14 cellular contexts compared by ENCODE assay signal in the genomic region with DNA sequence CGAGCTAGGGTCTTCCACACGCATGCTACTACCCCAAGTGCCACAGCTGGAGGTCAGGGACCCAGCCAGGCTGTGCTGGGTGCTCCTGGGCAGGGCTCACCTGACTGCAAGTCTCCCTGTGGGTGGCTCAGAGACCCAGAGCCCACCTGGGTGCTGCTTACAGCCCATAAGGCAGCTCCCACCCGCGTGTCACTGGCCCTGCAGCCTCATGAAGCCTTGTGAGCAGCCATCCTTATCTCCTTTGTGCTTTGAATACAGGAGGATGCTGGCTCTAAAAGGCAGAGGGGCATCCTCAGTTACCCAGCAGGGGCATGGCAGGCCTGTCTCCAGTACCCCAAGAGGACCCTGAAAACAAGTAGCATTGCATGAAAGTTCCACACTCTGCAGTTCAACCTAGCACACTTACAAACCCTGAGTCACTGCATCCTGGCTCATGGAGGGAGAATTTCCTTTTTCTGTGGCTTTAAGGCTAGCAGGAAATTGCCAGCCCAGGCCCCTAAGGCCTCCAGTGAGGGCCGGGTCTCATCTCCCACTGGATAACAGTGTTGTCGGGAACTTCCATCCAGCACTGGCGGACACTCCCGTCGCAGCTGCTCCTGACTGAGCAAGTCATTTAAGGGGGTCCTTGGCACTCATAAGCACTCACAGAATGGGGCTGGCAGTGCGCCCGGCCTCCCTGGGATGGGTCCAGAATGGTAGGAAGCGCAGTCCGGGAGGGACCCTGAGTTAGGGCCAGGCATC.
A peak's percentile ranks its signal among the peaks of the same experiment; 100 is the strongest.
DNase-seq lines count a peak whose midpoint lies in the region; ATAC-seq, FAIRE-seq and TF ChIP-seq lines count a peak whose summit lies in the region.
"Had no signal": no experiment of that assay in that cellular context is flagged by ENCODE, and none has a peak within 500 bp of the region (broad histone marks: within the 10 kb centered on the region; RNA-seq: fewer than 3 reads in every experiment).

No MANE protein-coding gene starts in this region.

- peak overlapping the region; percentile 47 for H3K9ac ChIP-seq in OCI-LY1 (ENCODE audit: low read length)
- H3K9ac ChIP-seq: KMS-11 had no signal

- peaks cover 8% of the 10 kb centered on the region; the same call in 1 of the 2 replicates for H3K79me2 ChIP-seq in OCI-LY1 (ENCODE audit: insufficient read depth, low read length)

- H3K4me3 ChIP-seq in OCI-LY1 (ENCODE audit: low read depth, low read length, poor library complexity, severe bottlenecking) (no peak overlapping the region), fibroblast of mammary gland (ENCODE audit: control insufficient read depth, low read depth, low read length) (no peak overlapping the region)
- H3K4me3 ChIP-seq: thoracic aorta had no signal

- peaks cover 63% of the 10 kb centered on the region for H3K4me1 ChIP-seq in OCI-LY1 (ENCODE audit: insufficient read depth, low read length, severe bottlenecking)

- no peak for ATAC-seq in GM19023 (IDR thresholded peaks at IDR 0.05; ENCODE audit: unreplicated experiment)

- no peak overlapping the region for H2AFZ ChIP-seq in OCI-LY1 (ENCODE audit: low read length)

- peak; percentile 71 for FAIRE-seq in GM12892 (lab: Jason Lieb, UNC)
- FAIRE-seq: frontal cortex had no signal

- peak overlapping the region; percentile 39 for H3K4me2 ChIP-seq in OCI-LY1 (ENCODE audit: low read length)
- H3K4me2 ChIP-seq: KMS-11 had no signal

- no peaks in the 10 kb centered on the region for H3K27me3 ChIP-seq in OCI-LY1 (ENCODE audit: insufficient read depth, low read length)

- no peak for TF ChIP-seq POLR2A in GM12892 (IDR thresholded peaks at IDR 0.05; ENCODE audit: low read depth, low read length)

- H4K20me1 ChIP-seq in OCI-LY1 (ENCODE audit: insufficient read depth, low read length) = no peaks in the 10 kb centered on the region

- no peaks in the 10 kb centered on the region for H3K9me3 ChIP-seq in OCI-LY1 (ENCODE audit: low read length)
- H3K9me3 ChIP-seq: thoracic aorta had no signal

- H3K9me2 ChIP-seq in OCI-LY1 (ENCODE audit: low read depth, low read length) = no peaks in the 10 kb centered on the region

- H3K27ac ChIP-seq in OCI-LY1 (ENCODE audit: low read depth, low read length, poor library complexity, severe bottlenecking) = peak overlapping the region; percentile 100
- H3K27ac ChIP-seq: KMS-11, thoracic aorta had no signal

- DNase-seq in GM12892 (ENCODE audit: insufficient read length) (no peak), fibroblast of mammary gland (ENCODE audit: low read depth) (peak; percentile 36), lung microvascular endothelial cell (ENCODE audit: low read depth in 2 of 2) (peak; percentile 86 to 89), SW480 (ENCODE audit: low spot score) (no peak)
- DNase-seq in activated naive CD8-positive, alpha-beta T cell treated with anti-CD3 and anti-CD28 coated beads for 36 hours = no peak
- DNase-seq in stimulated activated CD4-positive, alpha-beta T cell treated with anti-CD3 and anti-CD28 coated beads, Interleukin-4, amount 100 ng/mL, for 24 hours = no peak
- DNase-seq: activated naive CD4-positive, alpha-beta T cell; cortex of kidney had no signal

- H3F3A ChIP-seq in OCI-LY1 (ENCODE audit: insufficient read depth, low read length) = no peaks in the 10 kb centered on the region

- no peak overlapping the region for H3K27ac Mint-ChIP-seq in activated naive CD8-positive, alpha-beta T cell treated with anti-CD3 and anti-CD28 coated beads for 36 hours
- H3K27ac Mint-ChIP-seq: CD14-positive monocyte had no signal

- H3K9me3 Mint-ChIP-seq in activated naive CD8-positive, alpha-beta T cell treated with anti-CD3 and anti-CD28 coated beads for 36 hours = no peaks in the 10 kb centered on the region
- H3K9me3 Mint-ChIP-seq: CD14-positive monocyte had no signal

- peaks cover 8% of the 10 kb centered on the region for H3K27me3 Mint-ChIP-seq in activated naive CD8-positive, alpha-beta T cell treated with anti-CD3 and anti-CD28 coated beads for 36 hours

- H3K4me3 Mint-ChIP-seq in activated naive CD8-positive, alpha-beta T cell treated with anti-CD3 and anti-CD28 coated beads for 36 hours = no peak overlapping the region
- H3K4me3 Mint-ChIP-seq: CD14-positive monocyte had no signal

- H3K36me3 Mint-ChIP-seq in activated naive CD8-positive, alpha-beta T cell treated with anti-CD3 and anti-CD28 coated beads for 36 hours = no peaks in the 10 kb centered on the region
- H3K36me3 Mint-ChIP-seq: CD14-positive monocyte had no signal

- H3K4me1 Mint-ChIP-seq in activated naive CD8-positive, alpha-beta T cell treated with anti-CD3 and anti-CD28 coated beads for 36 hours = no peaks in the 10 kb centered on the region

- TF ChIP-seq CTCF in OCI-LY1 (IDR thresholded peaks at IDR 0.05; ENCODE audit: low read length) (no peak), fibroblast of mammary gland (conservative IDR thresholded peaks at IDR 0.05; ENCODE audit: control insufficient read depth, insufficient read depth, low read depth, low read length) (no peak)

- no peaks in the 10 kb centered on the region for H3K36me3 ChIP-seq in OCI-LY1 (ENCODE audit: insufficient read depth, low read length)
- H3K36me3 ChIP-seq: thoracic aorta had no signal

Comparison
In these comparisons a context has a peak if more than half of its experiments do, and no peak if none do; other contexts are left out.
1. DNase-seq: peak in fibroblast of mammary gland (single experiment) and lung microvascular endothelial cell (2 of 2); none in GM12892 (single experiment), activated naive CD8-positive, alpha-beta T cell treated with anti-CD3 and anti-CD28 coated beads for 36 hours (single experiment), stimulated activated CD4-positive, alpha-beta T cell treated with anti-CD3 and anti-CD28 coated beads, Interleukin-4, amount 100 ng/mL, for 24 hours (single experiment) and SW480 (single experiment).